14 cellular contexts compared by ENCODE assay signal in genomic region chr2:82344670-82345069, GRCh38.
DNase-seq lines count a peak whose midpoint lies in the region; FAIRE-seq and TF ChIP-seq lines count a peak whose summit lies in the region.
"Had no signal": no experiment of that assay in that cellular context is flagged by ENCODE, and none has a peak within 500 bp of the region (broad histone marks: within the 10 kb centered on the region; RNA-seq: fewer than 3 reads in every experiment).

No MANE protein-coding gene starts in this region.

- no peaks in the 10 kb centered on the region for H3K27me3 Mint-ChIP-seq in activated T-helper 2 cell treated with anti-CD3 and anti-CD28 coated beads, Interferon-gamma antibody, Interleukin-2, Interleukin-4, amounts not matched to agents 10 μg/mL and 5 μg/mL and 100 μg/mL, durations not matched to agents 14 hours and 24 hours and 36 hours (ENCODE audit: low read depth)
- H3K27me3 Mint-ChIP-seq: activated naive CD8-positive, alpha-beta T cell had no signal

- FAIRE-seq in bronchial epithelial cell (lab: Jason Lieb, UNC) = no peak

- no peak overlapping the region for H3K9ac ChIP-seq in liver (ENCODE audit: low read depth in 1 of 2, low read length in 2 of 2)
- H3K9ac ChIP-seq: BLaER1 treated with 17β-estradiol and CSF1 and Interleukin-3, amounts not matched to agents 10 nM and 100 nM had no signal

- no peaks in the 10 kb centered on the region for H3K36me3 ChIP-seq in bronchial epithelial cell (ENCODE audit: control insufficient read depth, insufficient read depth, low read length)
- no peaks in the 10 kb centered on the region for H3K36me3 ChIP-seq in liver (ENCODE audit: control insufficient read depth in 4 of 4, insufficient read depth in 3 of 4, low read depth in 1 of 4, low read length in 3 of 4)
- H3K36me3 ChIP-seq: BLaER1 treated with 17β-estradiol and CSF1 and Interleukin-3, amounts not matched to agents 10 nM and 100 nM; heart left ventricle had no signal

- peaks cover 21% of the 10 kb centered on the region for H3K9me3 Mint-ChIP-seq in activated T-helper 2 cell treated with anti-CD3 and anti-CD28 coated beads, Interferon-gamma antibody, Interleukin-2, Interleukin-4, amounts not matched to agents 10 μg/mL and 5 μg/mL and 100 μg/mL, durations not matched to agents 14 hours and 24 hours and 36 hours

- intact Hi-C loops in activated T-helper 2 cell treated with anti-CD3 and anti-CD28 coated beads, Interferon-gamma antibody, Interleukin-2, Interleukin-4, amounts not matched to agents 10 μg/mL and 5 μg/mL and 100 μg/mL, durations not matched to agents 14 hours and 24 hours and 36 hours (cut with micrococcal nuclease) = no loop called here

- no peaks in the 10 kb centered on the region for H3K9me3 ChIP-seq in liver (ENCODE audit: control insufficient read depth in 4 of 4, low read length in 3 of 4)
- H3K9me3 ChIP-seq: BLaER1 treated with 17β-estradiol and CSF1 and Interleukin-3, amounts not matched to agents 10 nM and 100 nM; heart left ventricle had no signal

- peak; percentile 16 for DNase-seq in H4 (ENCODE audit: low spot score)
- peak; percentile 3 for DNase-seq in M059J (ENCODE audit: low read depth)
- peak; percentile 3 for DNase-seq in bronchial epithelial cell (ENCODE audit: low read depth)
- no peak for DNase-seq in hypothalamus (lab: John Stamatoyannopoulos, UW)
- DNase-seq in NCI-H2029 (lab: John Stamatoyannopoulos, UW) = no peak
- no peak for DNase-seq in activated T-helper 2 cell treated with anti-CD3 and anti-CD28 coated beads, Interferon-gamma antibody, Interleukin-2, Interleukin-4, amounts not matched to agents 10 μg/mL and 5 μg/mL and 100 μg/mL, durations not matched to agents 14 hours and 24 hours and 36 hours (ENCODE audit: low spot score)
- DNase-seq: activated CD4-positive, alpha-beta T cell treated with anti-CD3 and anti-CD28 coated beads for 48 hours; heart left ventricle; MV-4-11; NCI-H226; stimulated activated CD4-positive, alpha-beta T cell treated with anti-CD3 and anti-CD28 coated beads, Interleukin-4, amount 100 ng/mL, for 1 hour had no signal

- TF ChIP-seq CTCF in bronchial epithelial cell (IDR thresholded peaks at IDR 0.05; ENCODE audit: insufficient read depth, low read length, severe bottlenecking) (no peak), liver (IDR thresholded peaks at IDR 0.05; ENCODE audit: low read depth, low read length, missing input control) (no peak)

- WGBS in liver = 81% methylated on average over 3 of the region's 3 CpGs

- H3K36me3 Mint-ChIP-seq in activated T-helper 2 cell treated with anti-CD3 and anti-CD28 coated beads, Interferon-gamma antibody, Interleukin-2, Interleukin-4, amounts not matched to agents 10 μg/mL and 5 μg/mL and 100 μg/mL, durations not matched to agents 14 hours and 24 hours and 36 hours (ENCODE audit: low read depth) = no peaks in the 10 kb centered on the region
- H3K36me3 Mint-ChIP-seq: activated naive CD8-positive, alpha-beta T cell had no signal

- TF ChIP-seq RAD21 in liver (IDR thresholded peaks at IDR 0.05) = peak; percentile 17 to 33

- no peak overlapping the region for H3K27ac ChIP-seq in liver (ENCODE audit: low read depth in 1 of 2, low read length in 2 of 2)
- H3K27ac ChIP-seq: BLaER1 treated with 17β-estradiol and CSF1 and Interleukin-3, amounts not matched to agents 10 nM and 100 nM; heart left ventricle had no signal

- no peak overlapping the region for H3K27ac Mint-ChIP-seq in activated T-helper 2 cell treated with anti-CD3 and anti-CD28 coated beads, Interferon-gamma antibody, Interleukin-2, Interleukin-4, amounts not matched to agents 10 μg/mL and 5 μg/mL and 100 μg/mL, durations not matched to agents 14 hours and 24 hours and 36 hours
- H3K27ac Mint-ChIP-seq: activated naive CD8-positive, alpha-beta T cell had no signal

- peaks cover 0 to 6% (median 0%) of the 10 kb centered on the region in 4 donors for H3K4me1 ChIP-seq in liver (ENCODE audit: control insufficient read depth in 4 of 4, insufficient read depth in 4 of 4, low read length in 3 of 4)
- H3K4me1 ChIP-seq: heart left ventricle had no signal

- H3K4me3 Mint-ChIP-seq in activated T-helper 2 cell treated with anti-CD3 and anti-CD28 coated beads, Interferon-gamma antibody, Interleukin-2, Interleukin-4, amounts not matched to agents 10 μg/mL and 5 μg/mL and 100 μg/mL, durations not matched to agents 14 hours and 24 hours and 36 hours (ENCODE audit: low read depth) = no peak overlapping the region
- H3K4me3 Mint-ChIP-seq: activated naive CD8-positive, alpha-beta T cell had no signal

- no peaks in the 10 kb centered on the region for H3K27me3 ChIP-seq in bronchial epithelial cell (ENCODE audit: control insufficient read depth, insufficient read depth, low read length)
- no peaks in the 10 kb centered on the region for H3K27me3 ChIP-seq in liver (ENCODE audit: control insufficient read depth in 4 of 4, insufficient read depth in 4 of 4, low read length in 3 of 4)
- H3K27me3 ChIP-seq: BLaER1 treated with 17β-estradiol and CSF1 and Interleukin-3, amounts not matched to agents 10 nM and 100 nM; heart left ventricle had no signal

- H3K4me3 ChIP-seq in bronchial epithelial cell (ENCODE audit: low read depth, low read length) (no peak overlapping the region), liver (ENCODE audit: low read depth in 1 of 3, low read length in 3 of 3) (no peak overlapping the region)
- H3K4me3 ChIP-seq: BLaER1 treated with 17β-estradiol and CSF1 and Interleukin-3, amounts not matched to agents 10 nM and 100 nM; heart left ventricle had no signal

- H3K4me1 Mint-ChIP-seq in activated T-helper 2 cell treated with anti-CD3 and anti-CD28 coated beads, Interferon-gamma antibody, Interleukin-2, Interleukin-4, amounts not matched to agents 10 μg/mL and 5 μg/mL and 100 μg/mL, durations not matched to agents 14 hours and 24 hours and 36 hours (ENCODE audit: low read depth) = no peaks in the 10 kb centered on the region

TF ChIP-seq in liver, 16 proteins besides CTCF, POLR2A, EP300 and RAD21:
- no peak for TF ChIP-seq NR2F2 (IDR thresholded peaks at IDR 0.05)
- TF ChIP-seq REST (IDR thresholded peaks at IDR 0.05) = no peak
- no peak for TF ChIP-seq MAX (IDR thresholded peaks at IDR 0.05)
- TF ChIP-seq HNF4G (IDR thresholded peaks at IDR 0.05) = no peak
- no peak for TF ChIP-seq YY1 (IDR thresholded peaks at IDR 0.05)
- no peak for TF ChIP-seq ZBTB33 (IDR thresholded peaks at IDR 0.05)
- TF ChIP-seq ATF3 (IDR thresholded peaks at IDR 0.05) = no peak
- TF ChIP-seq SP1 (IDR thresholded peaks at IDR 0.05) = no peak
- TF ChIP-seq FOXA1 (IDR thresholded peaks at IDR 0.05) = no peak
- no peak for TF ChIP-seq FOXA2 (IDR thresholded peaks at IDR 0.05)
- TF ChIP-seq HNF4A (conservative IDR thresholded peaks at IDR 0.05) = no peak
- no peak for TF ChIP-seq TAF1 (conservative IDR thresholded peaks at IDR 0.05)
- no peak for TF ChIP-seq EGR1 (IDR thresholded peaks at IDR 0.05; ENCODE audit: low read depth in 2 of 2)
- TF ChIP-seq JUND (IDR thresholded peaks at IDR 0.05) = no peak
- no peak for TF ChIP-seq RXRA (IDR thresholded peaks at IDR 0.05)
- TF ChIP-seq GABPA (IDR thresholded peaks at IDR 0.05 in 1 of 2, conservative IDR thresholded peaks at IDR 0.05 in 1 of 2) = no peak

Comparison
In these comparisons a context has a peak if more than half of its experiments do, and no peak if none do; other contexts are left out.
1. DNase-seq: peak in H4 (single experiment), M059J (single experiment) and bronchial epithelial cell (single experiment); none in hypothalamus (0 of 51), NCI-H2029 (single experiment) and activated T-helper 2 cell treated with anti-CD3 and anti-CD28 coated beads, Interferon-gamma antibody, Interleukin-2, Interleukin-4, amounts not matched to agents 10 μg/mL and 5 μg/mL and 100 μg/mL, durations not matched to agents 14 hours and 24 hours and 36 hours (single experiment).